ENCODE assay signal across 8 cellular contexts in the genomic region with DNA sequence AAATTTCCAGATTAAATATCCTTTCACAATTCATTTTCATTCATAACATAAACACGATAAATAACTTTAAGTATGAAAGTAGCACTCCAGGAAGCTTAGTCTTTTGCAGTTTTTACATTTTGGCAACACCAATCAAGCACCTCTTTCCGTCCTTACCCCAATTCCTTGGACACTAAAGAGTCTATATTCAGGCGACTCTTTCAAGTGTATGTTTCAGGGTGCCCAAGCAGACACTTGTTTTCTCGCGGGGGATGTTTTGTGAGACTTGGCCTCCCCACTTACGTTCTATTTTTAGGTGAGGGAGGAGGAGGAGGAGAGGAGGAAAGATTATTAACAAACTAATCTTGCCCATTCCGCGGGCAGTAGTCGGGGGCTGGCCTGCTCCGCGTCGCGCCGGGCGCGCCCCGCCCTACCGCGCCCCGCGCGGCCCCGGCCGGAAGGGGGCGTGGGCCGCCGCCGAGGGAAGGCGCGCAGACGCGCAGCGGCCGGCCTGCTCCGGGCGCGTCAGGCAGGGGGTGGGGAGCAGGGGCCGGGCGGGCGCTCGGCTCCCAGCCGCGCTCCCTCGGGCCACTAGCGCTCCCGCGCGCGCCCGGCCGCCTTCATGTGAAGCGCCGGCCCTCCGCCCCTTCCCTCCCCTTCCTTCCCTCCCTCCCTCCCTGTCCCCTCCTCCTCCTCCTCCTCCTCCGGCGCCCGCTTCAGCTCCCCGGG. TPM values are rescaled to one million over a fixed set of nuclear protein-coding genes. Genes with fewer than 3 reads are reported as not detected.
DNase-seq lines count a peak whose midpoint lies in the region; ATAC-seq and TF ChIP-seq lines count a peak whose summit lies in the region.

A gene (plus strand): TSS at position 473 of the 708 bp plus-strand sequence. CDS start 337 bp downstream, outside the sequence.

- H4K20me1 ChIP-seq in neural progenitor cell (ENCODE audit: low read depth): no peaks in the 10 kb centered on the region

- H3F3A ChIP-seq in neural progenitor cell (ENCODE audit: low read depth): peaks cover 15% of the 10 kb centered on the region

- H3K9me3 Mint-ChIP-seq in neural progenitor cell: no peaks in the 10 kb centered on the region

- H3K79me2 ChIP-seq in neural progenitor cell (ENCODE audit: low read depth): peaks cover 3% of the 10 kb centered on the region

- ATAC-seq in GM21529 (IDR thresholded peaks at IDR 0.05; ENCODE audit: unreplicated experiment) (peak; percentile 83), foreskin keratinocyte (peak; percentile 95)

- TF ChIP-seq CTCF in RWPE1 (conservative IDR thresholded peaks at IDR 0.05; ENCODE audit: low read depth) (0 out of 2 replicates have a peak, but pooled peaks have one; percentile 10), foreskin keratinocyte (conservative IDR thresholded peaks at IDR 0.05) (peak; percentile 22), neural progenitor cell (IDR thresholded peaks at IDR 0.05) (peak; percentile 29)

- H3K27ac ChIP-seq in RWPE1 (peak within 1 kb of the TSS; percentile 96), foreskin keratinocyte (peak within 1 kb of the TSS; percentile 99), neural progenitor cell (peak within 1 kb of the TSS; percentile 64), subcutaneous abdominal adipose tissue (ENCODE audit: low read depth, low read length) (peak within 1 kb of the TSS; percentile 94)

- H3K27ac Mint-ChIP-seq in neural progenitor cell: peak within 1 kb of the TSS; percentile 98

- H3K27me3 ChIP-seq in foreskin keratinocyte: no peaks in the 10 kb centered on the region
- H3K27me3 ChIP-seq in neural progenitor cell: peaks cover 22% of the 10 kb centered on the region
- H3K27me3 ChIP-seq in subcutaneous abdominal adipose tissue (ENCODE audit: control insufficient read depth in 5 of 5, insufficient read depth in 4 of 5, low read length in 5 of 5): no peaks in the 10 kb centered on the region

- peaks cover 1% of the 10 kb centered on the region for H3K36me3 Mint-ChIP-seq in neural progenitor cell

- peaks cover 2% of the 10 kb centered on the region for H3K27me3 Mint-ChIP-seq in neural progenitor cell (ENCODE audit: insufficient read depth, low read depth)

- DNase-seq in DMS79 (lab: John Stamatoyannopoulos, UW) (peak; percentile 53), HuH-7.5 (ENCODE audit: low spot score) (peak; percentile 84), RWPE1 (ENCODE audit: low spot score) (peak; percentile 95), activated gamma-delta T cell (lab: John Stamatoyannopoulos, UW) (peak; percentile 51), foreskin keratinocyte (peak; percentile 73 to 81), neural progenitor cell (ENCODE audit: low spot score) (peak; percentile 94)

- H3K4me3 ChIP-seq in neural progenitor cell (peak within 1 kb of the TSS; percentile 89), subcutaneous abdominal adipose tissue (ENCODE audit: low read depth in 1 of 5, low read length in 5 of 5) (peak within 1 kb of the TSS; percentile 80 to 100 (median 97))

- no peaks in the 10 kb centered on the region for H3K9me3 ChIP-seq in neural progenitor cell (ENCODE audit: low read depth)
- H3K9me3 ChIP-seq in subcutaneous abdominal adipose tissue (ENCODE audit: control insufficient read depth in 5 of 5, low read length in 5 of 5): no peaks in the 10 kb centered on the region

- peak within 1 kb of the TSS; percentile 98 for H2AFZ ChIP-seq in neural progenitor cell (replicated peaks)

- H3K4me3 Mint-ChIP-seq in neural progenitor cell: peak within 1 kb of the TSS; percentile 99

- peak within 1 kb of the TSS; percentile 1 for H3K9ac ChIP-seq in neural progenitor cell
- H3K9ac ChIP-seq in subcutaneous abdominal adipose tissue (ENCODE audit: low read length in 5 of 5): peak within 1 kb of the TSS; percentile 78 to 96 (median 85)

- H3K4me2 ChIP-seq in neural progenitor cell: peak within 1 kb of the TSS; percentile 94

- no peaks in the 10 kb centered on the region for H3K36me3 ChIP-seq in neural progenitor cell
- no peaks in the 10 kb centered on the region for H3K36me3 ChIP-seq in subcutaneous abdominal adipose tissue (ENCODE audit: control insufficient read depth in 5 of 5, insufficient read depth in 5 of 5, low read length in 5 of 5)

- H3K4me1 ChIP-seq in foreskin keratinocyte (peaks cover 32% of the 10 kb centered on the region), neural progenitor cell (peaks cover 9% of the 10 kb centered on the region), subcutaneous abdominal adipose tissue (ENCODE audit: control insufficient read depth in 5 of 5, insufficient read depth in 5 of 5, low read length in 5 of 5) (peaks cover 0 to 27% (median 26%) of the 10 kb centered on the region in 5 donors)

- CTCF ChIA-PET in RWPE1 (lab: Yijun Ruan, JAX): interaction anchor here (0.7 to 0.8 kb wide), 2 partner anchors 10 to 133 kb away, joined by 3 read pairs; no protein-coding TSS in a partner anchor

- H3K4me1 Mint-ChIP-seq in neural progenitor cell: peaks cover 34% of the 10 kb centered on the region

- POLR2A ChIA-PET in RWPE1 (lab: Yijun Ruan, JAX; ENCODE audit: low non-redundant PET): interaction anchor here (0.6 kb wide), 2 partner anchors 79 to 84 kb away, joined by 3 read pairs; no protein-coding TSS in a partner anchor

RNA-seq across cellular contexts. Expression of the gene that starts here (rescaled TPM):
- total RNA-seq in foreskin keratinocyte: 176 and 193 TPM in 2 replicates
- polyA plus RNA-seq in foreskin keratinocyte: 52.5 and 58.9 TPM in 2 replicates
- 27.3 and 40.4 TPM in 2 replicates for total RNA-seq in neural progenitor cell (ENCODE audit: low replicate concordance)

Comparison
In these comparisons a context has a peak if more than half of its experiments do, and no peak if none do; other contexts are left out.
1. Peak in every context shown above with its lines: DNase-seq, ATAC-seq, H3K4me3 ChIP-seq and H3K27ac ChIP-seq.